Comparison of ENCODE assay signal across 26 cellular contexts in genomic region chr7:135517060-135517459, GRCh38.
"Had no signal": no experiment of that assay in that cellular context is flagged by ENCODE, and none has a peak within 500 bp of the region (broad histone marks: within the 10 kb centered on the region; RNA-seq: fewer than 3 reads in every experiment).

No MANE protein-coding gene starts in this region.

- H3K9me3 ChIP-seq: gastrocnemius medialis had no signal

- H3K27me3 ChIP-seq: brain microvascular endothelial cell, dorsolateral prefrontal cortex, foreskin keratinocyte, gastrocnemius medialis had no signal

- H3K27ac ChIP-seq: brain microvascular endothelial cell, coronary artery, dorsolateral prefrontal cortex, foreskin keratinocyte, gastrocnemius medialis, VCaP had no signal

- DNase-seq: activated B cell treated with CpG ODN at 0.5 μM for 24 hours; activated CD4-positive, alpha-beta T cell treated with anti-CD3 and anti-CD28 coated beads for 48 hours; activated CD4-positive, alpha-beta T cell treated with anti-CD3 and anti-CD28 coated beads, Interleukin-2, amount 50 U/mL, for 1 hour; activated CD4-positive, alpha-beta T cell treated with anti-CD3 and anti-CD28 coated beads, Interleukin-2, amount 50 U/mL, for 48 hours; activated CD8-positive, alpha-beta memory T cell treated with anti-CD3 and anti-CD28 coated beads for 24 hours; activated CD8-positive, alpha-beta T cell treated with anti-CD3 and anti-CD28 coated beads for 36 hours; activated effector memory CD4-positive, alpha-beta T cell treated with Interleukin-2 at 50 U/mL for 16 hours; activated gamma-delta T cell treated with Interleukin-2 at 50 U/mL for 16 hours; activated naive CD4-positive, alpha-beta T cell treated with anti-CD3 and anti-CD28 coated beads, Interleukin-2, amount 50 U/mL, for 16 hours; activated naive CD4-positive, alpha-beta T cell treated with Interleukin-2 at 50 U/mL for 16 hours; activated T-cell treated with anti-CD3 and anti-CD28 coated beads, Interleukin-2, amount 50 U/mL, for 4 hours; amniotic stem cell; anterior cingulate cortex; brain microvascular endothelial cell; dorsolateral prefrontal cortex; effector memory CD4-positive, alpha-beta T cell; endodermal cell; foreskin keratinocyte; gastrocnemius medialis; head of caudate nucleus; T-helper 2 cell had no signal

- H3K4me1 ChIP-seq: foreskin keratinocyte, gastrocnemius medialis had no signal

- ATAC-seq: activated CD4-positive, CD25-positive, alpha-beta regulatory T cell treated with anti-CD3 and anti-CD28 coated beads, Interleukin-2, amount 50 U/mL, for 24 hours; activated CD8-positive, alpha-beta T cell treated with anti-CD3 and anti-CD28 coated beads for 36 hours; activated T-cell treated with anti-CD3 and anti-CD28 coated beads, Interleukin-2, amount 50 U/mL, for 4 hours; activated T-helper 17 cell treated with anti-CD3 and anti-CD28 coated beads, Interleukin-2, amount 50 U/mL, for 72 hours; esophagus mucosa; foreskin keratinocyte; gastrocnemius medialis had no signal

- H3K4me3 ChIP-seq: coronary artery, dorsolateral prefrontal cortex, gastrocnemius medialis had no signal

- H3K36me3 ChIP-seq: brain microvascular endothelial cell, gastrocnemius medialis had no signal
